ENCODE assay signal across 8 cellular contexts in the genomic region with DNA sequence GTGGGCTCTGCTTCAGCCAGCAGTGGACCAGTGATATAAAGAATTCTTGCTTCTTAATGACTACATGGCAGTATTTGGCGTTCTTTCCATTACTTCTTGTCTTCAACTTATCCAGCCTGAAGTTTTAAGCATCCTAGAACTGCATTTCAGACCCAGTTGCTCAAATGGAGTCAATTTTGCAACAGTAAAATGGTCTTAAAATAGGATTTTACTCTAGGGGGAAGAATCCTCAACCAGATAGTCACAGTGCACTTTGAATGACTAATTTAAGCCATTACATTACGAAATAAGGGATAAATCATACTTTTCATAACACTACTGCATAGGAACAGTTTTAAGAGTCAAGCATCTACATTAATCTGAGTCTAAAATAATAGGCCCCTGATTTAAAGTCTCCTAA. TPM values are rescaled to one million over a fixed set of nuclear protein-coding genes. Genes with fewer than 3 reads are reported as not detected.
DNase-seq lines count a peak whose midpoint lies in the region; ATAC-seq and TF ChIP-seq lines count a peak whose summit lies in the region.

No MANE protein-coding gene starts in this region.

- H3K36me3 ChIP-seq in right atrium auricular region (no peaks in the 10 kb centered on the region), right lobe of liver (no peaks in the 10 kb centered on the region), vagina (no peaks in the 10 kb centered on the region), H7 (replicated peaks; ENCODE audit: control insufficient read depth, insufficient read depth, low read length) (no peaks in the 10 kb centered on the region)

- H3K27ac ChIP-seq in right atrium auricular region (peak overlapping the region; percentile 95 to 99), angular gyrus (ENCODE audit: low read depth, low read length) (peak overlapping the region; percentile 91), right lobe of liver (peak overlapping the region; percentile 85 to 96 (median 89)), vagina (peak overlapping the region; percentile 98)

- H3K4me1 ChIP-seq in right atrium auricular region (peaks cover 0 to 16% of the 10 kb centered on the region in 2 donors), right lobe of liver (peaks cover 0 to 5% (median under 1%) of the 10 kb centered on the region in 4 donors), vagina (peaks cover 18% of the 10 kb centered on the region)

- TF ChIP-seq POLR2A in right lobe of liver (IDR thresholded peaks at IDR 0.05) (no peak), vagina (IDR thresholded peaks at IDR 0.05) (no peak)

- WGBS in right lobe of liver (ENCODE audit: insufficient coverage, low coverage, low lambda C conversion rate, missing lambda C conversion rate) = 65% methylated on average over 2 of the region's 2 CpGs

- no peak for TF ChIP-seq CTCF in right atrium auricular region (IDR thresholded peaks at IDR 0.05)
- TF ChIP-seq CTCF in right lobe of liver (IDR thresholded peaks at IDR 0.05) = no peak
- no peak for TF ChIP-seq CTCF in vagina (IDR thresholded peaks at IDR 0.05)

- DNase-seq in right atrium auricular region (ENCODE audit: low spot score) = no peak
- DNase-seq in left ventricle myocardium superior = no peak
- no peak for DNase-seq in right lobe of liver
- no peak for DNase-seq in vagina (ENCODE audit: extremely low spot score in 2 of 2)
- no peak for DNase-seq in amniotic stem cell (lab: John Stamatoyannopoulos, UW)
- no peak for DNase-seq in H7

- no peaks in the 10 kb centered on the region for H3K27me3 ChIP-seq in right atrium auricular region
- H3K27me3 ChIP-seq in right lobe of liver = no peaks in the 10 kb centered on the region
- H3K27me3 ChIP-seq in vagina = no peaks in the 10 kb centered on the region
- peaks cover 60% of the 10 kb centered on the region for H3K27me3 ChIP-seq in H7 (ENCODE audit: control insufficient read depth, insufficient read depth, low read length)

- intact Hi-C loops in left ventricle myocardium superior (cut with micrococcal nuclease) (no loop called here), right lobe of liver (cut with DNase I) (no loop called here), vagina (cut with DNase I) (no loop called here)

- H3K4me3 ChIP-seq in right atrium auricular region (peak overlapping the region in 1 of 2 donors; percentile 83), right lobe of liver (peak overlapping the region; percentile 81 to 85 (median 83)), vagina (peak overlapping the region in 1 of 2 donors; percentile 94), H7 (ENCODE audit: insufficient read depth, low read depth, low read length) (no peak overlapping the region)

- H3K9me3 ChIP-seq in right atrium auricular region (no peaks in the 10 kb centered on the region), right lobe of liver (no peaks in the 10 kb centered on the region), vagina (no peaks in the 10 kb centered on the region)

- no peak for ATAC-seq in left ventricle myocardium superior
- no peak for ATAC-seq in right lobe of liver
- ATAC-seq in esophagus mucosa = no peak

RNA-seq across cellular contexts. Expression of a gene that starts 1.5 kb away (rescaled TPM):
- total RNA-seq in right atrium auricular region = 100 to 1,000 TPM in 1 of 2 donors, 10 to 100 TPM in 1; 63.8 to 109 TPM
- total RNA-seq in left ventricle myocardium superior = 111 TPM
- total RNA-seq in right lobe of liver = 10 to 100 TPM; 46.2 to 97.8 (median 62.4) TPM
- 98.0 TPM for total RNA-seq in vagina
- total RNA-seq in esophagus mucosa = 81.7 TPM
- 5.5 and 11.6 TPM in 2 replicates for total RNA-seq in H7 (2014; rRNA removed; shearing (Covaris generic))
